ENCODE assay signal across 8 cellular contexts in genomic region chr13:102870677-102871415, GRCh38. TPM values are rescaled to one million over a fixed set of nuclear protein-coding genes. Genes with fewer than 3 reads are reported as not detected.
DNase-seq lines count a peak whose midpoint lies in the region; ATAC-seq and TF ChIP-seq lines count a peak whose summit lies in the region.

No MANE protein-coding gene starts in this region.

- peaks cover 70% of the 10 kb centered on the region for H3K36me3 ChIP-seq in WERI-Rb-1

- H3K9me3 ChIP-seq in WERI-Rb-1 (ENCODE audit: severe bottlenecking): no peaks in the 10 kb centered on the region

- no peak overlapping the region for H3K4me3 ChIP-seq in WERI-Rb-1 (ENCODE audit: low read depth, low read length)

- DNase-seq in A172 (ENCODE audit: low spot score): peak; percentile 40
- peak; percentile 51 for DNase-seq in NCI-H146 (lab: John Stamatoyannopoulos, UW)
- DNase-seq in WERI-Rb-1: peak; percentile 87
- DNase-seq in cerebellum (ENCODE audit: low spot score): peak; percentile 86
- peak; percentile 40 to 49 for DNase-seq in stimulated activated CD4-positive, alpha-beta T cell treated with anti-CD3 and anti-CD28 coated beads, Interleukin-2, amount 100 ng/mL, for 48 hours

- H3K27ac ChIP-seq in WERI-Rb-1 (no peak overlapping the region), layer of hippocampus (ENCODE audit: low read depth, low read length) (peak overlapping the region; percentile 15)

- TF ChIP-seq CTCF in GM12873 (IDR thresholded peaks at IDR 0.05; ENCODE audit: insufficient read depth, low read depth, low read length, missing control alignments) (peak; percentile 72), WERI-Rb-1 (IDR thresholded peaks at IDR 0.05; ENCODE audit: low read depth, low read length) (peak; percentile 77)

- H3K27me3 ChIP-seq in WERI-Rb-1 (ENCODE audit: insufficient read depth, low read depth, severe bottlenecking) (no peaks in the 10 kb centered on the region), layer of hippocampus (ENCODE audit: control insufficient read depth, insufficient read depth, low read length) (no peaks in the 10 kb centered on the region)

- peak; percentile 81 for ATAC-seq in HG02642 (IDR thresholded peaks at IDR 0.05; ENCODE audit: poor library complexity, unreplicated experiment)

RNA-seq across cellular contexts. Expression of gene ERCC5, which starts 25.0 kb away (rescaled TPM):
- total RNA-seq in A172 (2014; rRNA removed; shearing (Covaris generic)): 40.2 and 52.9 TPM in 2 replicates
- 55.1 TPM for total RNA-seq in cerebellum
